In genomic region chrX:47873123-47873522, GRCh38 we compare ENCODE assay signal across 2 cellular contexts.
A peak's percentile ranks its signal among the peaks of the same experiment; 100 is the strongest.
TF ChIP-seq lines count a peak whose summit lies in the region.

No MANE protein-coding gene starts in this region.

TF ChIP-seq in HepG2, 621 proteins besides CTCF, POLR2A, EP300 and RAD21:
- TF ChIP-seq ZNF101 (CRISPR knock-in tag; IDR thresholded peaks at IDR 0.05; ENCODE audit: borderline replicate concordance, low read depth) (peak; percentile 99), ZBTB21 (CRISPR knock-in tag; IDR thresholded peaks at IDR 0.05) (no peak)

TF ChIP-seq in A549, 52 proteins besides CTCF, POLR2A, EP300 and RAD21:
- TF ChIP-seq ZFP36 (IDR thresholded peaks at IDR 0.05; ENCODE audit: borderline replicate concordance, partially characterized antibody) (no peak), FOXS1 (CRISPR knock-in tag; IDR thresholded peaks at IDR 0.05) (no peak), JUNB (IDR thresholded peaks at IDR 0.05) (no peak), TFCP2L1 (CRISPR knock-in tag; IDR thresholded peaks at IDR 0.05) (no peak)
